1 cellular context compared by ENCODE assay signal in the genomic region with DNA sequence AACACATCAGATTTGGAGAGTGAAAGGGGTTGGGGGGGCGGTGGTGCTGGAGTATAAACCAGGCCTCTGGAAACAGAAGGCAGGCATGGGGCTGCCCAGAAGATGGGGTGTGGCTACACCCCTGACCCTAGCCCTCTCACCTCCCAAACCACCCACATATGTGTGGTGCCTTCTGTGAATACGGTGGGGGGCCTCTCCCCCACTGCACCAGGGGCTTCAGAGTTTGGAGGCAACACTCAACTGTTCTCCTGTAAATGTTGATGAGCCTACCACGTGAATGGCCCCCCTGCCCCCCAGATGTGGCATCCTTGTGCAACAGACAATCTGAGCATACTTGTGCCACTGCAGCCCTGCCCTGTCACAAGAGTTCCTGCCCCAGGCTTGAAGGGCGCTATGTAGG.
A peak's percentile ranks its signal among the peaks of the same experiment; 100 is the strongest.
TF ChIP-seq lines count a peak whose summit lies in the region.

No MANE protein-coding gene starts in this region.

TF ChIP-seq in HepG2, 621 proteins besides CTCF, POLR2A, EP300 and RAD21:
- TF ChIP-seq NR2F1 (CRISPR knock-in tag; IDR thresholded peaks at IDR 0.05) (no peak), CEBPG (CRISPR knock-in tag; IDR thresholded peaks at IDR 0.05) (peak; percentile 33; the same call in 1 of the 2 replicates), ZNF10 (CRISPR knock-in tag; IDR thresholded peaks at IDR 0.05; ENCODE audit: borderline replicate concordance, low read depth) (no peak), PAWR (CRISPR knock-in tag; IDR thresholded peaks at IDR 0.05; ENCODE audit: borderline replicate concordance) (no peak), CEBPB (IDR thresholded peaks at IDR 0.05; ENCODE audit: borderline replicate concordance, low read depth, low read length) (peak; percentile 71; the same call in 1 of the 2 replicates)
- TF ChIP-seq, protein P1, sequence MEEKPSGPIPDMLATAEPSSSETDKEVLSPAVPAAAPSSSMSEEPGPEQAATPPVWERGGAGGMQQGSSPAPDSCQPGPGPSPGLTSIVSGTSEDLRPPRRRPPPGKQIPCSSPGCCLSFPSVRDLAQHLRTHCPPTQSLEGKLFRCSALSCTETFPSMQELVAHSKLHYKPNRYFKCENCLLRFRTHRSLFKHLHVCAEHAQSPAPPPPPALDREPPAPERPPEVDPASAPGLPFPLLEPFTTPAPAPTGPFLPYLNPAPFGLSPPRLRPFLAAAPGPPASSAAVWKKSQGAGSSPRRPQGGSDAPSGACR (CRISPR knock-in tag; IDR thresholded peaks at IDR 0.05), result no peak
- TF ChIP-seq, protein P2, sequence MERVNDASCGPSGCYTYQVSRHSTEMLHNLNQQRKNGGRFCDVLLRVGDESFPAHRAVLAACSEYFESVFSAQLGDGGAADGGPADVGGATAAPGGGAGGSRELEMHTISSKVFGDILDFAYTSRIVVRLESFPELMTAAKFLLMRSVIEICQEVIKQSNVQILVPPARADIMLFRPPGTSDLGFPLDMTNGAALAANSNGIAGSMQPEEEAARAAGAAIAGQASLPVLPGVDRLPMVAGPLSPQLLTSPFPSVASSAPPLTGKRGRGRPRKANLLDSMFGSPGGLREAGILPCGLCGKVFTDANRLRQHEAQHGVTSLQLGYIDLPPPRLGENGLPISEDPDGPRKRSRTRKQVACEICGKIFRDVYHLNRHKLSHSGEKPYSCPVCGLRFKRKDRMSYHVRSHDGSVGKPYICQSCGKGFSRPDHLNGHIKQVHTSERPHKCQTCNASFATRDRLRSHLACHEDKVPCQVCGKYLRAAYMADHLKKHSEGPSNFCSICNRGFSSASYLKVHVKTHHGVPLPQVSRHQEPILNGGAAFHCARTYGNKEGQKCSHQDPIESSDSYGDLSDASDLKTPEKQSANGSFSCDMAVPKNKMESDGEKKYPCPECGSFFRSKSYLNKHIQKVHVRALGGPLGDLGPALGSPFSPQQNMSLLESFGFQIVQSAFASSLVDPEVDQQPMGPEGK (CRISPR knock-in tag; IDR thresholded peaks at IDR 0.05), result peak; percentile 40; the same call in 1 of the 2 replicates
